Comparison of ENCODE assay signal across 12 cellular contexts in the genomic region with DNA sequence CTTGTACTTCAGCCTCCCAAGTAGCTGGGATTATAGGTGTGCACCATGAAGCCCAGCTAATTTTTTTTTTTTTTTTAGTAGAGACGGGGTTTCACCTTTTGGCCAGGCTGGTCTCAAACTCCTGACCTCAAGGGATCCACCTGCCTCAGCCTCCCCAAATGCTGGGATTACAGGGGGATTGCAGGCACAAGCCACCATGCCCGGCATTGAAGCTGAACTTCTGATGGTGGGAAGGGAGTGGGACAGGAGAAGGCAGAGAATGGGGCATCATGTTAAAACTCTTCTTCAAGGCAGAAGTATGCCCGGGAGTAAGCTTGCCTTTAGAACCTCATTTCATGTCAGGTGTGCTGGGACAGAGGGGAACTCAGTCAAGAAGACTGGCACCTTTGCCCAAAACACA. TPM values are rescaled to one million over a fixed set of nuclear protein-coding genes. Genes with fewer than 3 reads are reported as not detected.
DNase-seq lines count a peak whose midpoint lies in the region; ATAC-seq and TF ChIP-seq lines count a peak whose summit lies in the region.
"Had no signal": no experiment of that assay in that cellular context is flagged by ENCODE, and none has a peak within 500 bp of the region (broad histone marks: within the 10 kb centered on the region; RNA-seq: fewer than 3 reads in every experiment).

No MANE protein-coding gene starts in this region.

- H3K9me3 ChIP-seq in OCI-LY3 (ENCODE audit: insufficient read depth, low read length), result no peaks in the 10 kb centered on the region
- no peaks in the 10 kb centered on the region for H3K9me3 ChIP-seq in naive thymus-derived CD4-positive, alpha-beta T cell (ENCODE audit: control insufficient read depth in 2 of 3, low read length in 3 of 3)

- no peak for ATAC-seq in GM19351 (IDR thresholded peaks at IDR 0.05; ENCODE audit: unreplicated experiment)
- ATAC-seq in naive thymus-derived CD4-positive, alpha-beta T cell, result no peak
- no peak for ATAC-seq in Right ventricle myocardium superior (ENCODE audit: poor library complexity)
- ATAC-seq: CD8-positive, alpha-beta T cell had no signal

- peaks cover 0 to 1% (median 0%) of the 10 kb centered on the region in 11 donors for H3K9me3 Mint-ChIP-seq in naive thymus-derived CD4-positive, alpha-beta T cell
- H3K9me3 Mint-ChIP-seq: CD8-positive, alpha-beta T cell; H9 had no signal

- peaks cover 2 to 14% (median 9%) of the 10 kb centered on the region in 7 donors for H3K4me1 Mint-ChIP-seq in naive thymus-derived CD4-positive, alpha-beta T cell

- no peaks in the 10 kb centered on the region for H3K79me2 ChIP-seq in OCI-LY3 (ENCODE audit: low read length)

- H3K27me3 ChIP-seq in OCI-LY3 (ENCODE audit: low read depth, low read length), result peaks cover 17% of the 10 kb centered on the region; the same call in 1 of the 2 replicates
- no peaks in the 10 kb centered on the region for H3K27me3 ChIP-seq in naive thymus-derived CD4-positive, alpha-beta T cell (ENCODE audit: control insufficient read depth in 2 of 2, insufficient read depth in 2 of 2, low read length in 2 of 2)
- H3K27me3 ChIP-seq: BLaER1 treated with 17β-estradiol and CSF1 and Interleukin-3, amounts not matched to agents 10 nM and 100 nM had no signal

- CTCF ChIA-PET in naive thymus-derived CD4-positive, alpha-beta T cell (lab: Charles Lee), result no interaction called here

- H3K36me3 Mint-ChIP-seq in naive thymus-derived CD4-positive, alpha-beta T cell, result no peaks in the 10 kb centered on the region
- H3K36me3 Mint-ChIP-seq: CD8-positive, alpha-beta T cell had no signal

- TF ChIP-seq CTCF in OCI-LY3 (IDR thresholded peaks at IDR 0.05; ENCODE audit: low read depth, low read length), result no peak
- no peak for TF ChIP-seq CTCF in VCaP (conservative IDR thresholded peaks at IDR 0.05)

- no peak overlapping the region for H2AFZ ChIP-seq in OCI-LY3 (ENCODE audit: low read depth, low read length)

- H3K4me2 ChIP-seq in OCI-LY3 (ENCODE audit: low read length), result peak overlapping the region; percentile 37

- peaks cover 0 to 3% (median 0%) of the 10 kb centered on the region in 5 donors for H3K27me3 Mint-ChIP-seq in naive thymus-derived CD4-positive, alpha-beta T cell

- intact Hi-C loops in naive thymus-derived CD4-positive, alpha-beta T cell (cut with micrococcal nuclease), result no loop called here
- intact Hi-C loops in Right ventricle myocardium superior (cut with DNase I), result no loop called here

- no peaks in the 10 kb centered on the region for H3K36me3 ChIP-seq in OCI-LY3 (replicated peaks; ENCODE audit: low read depth, low read length)
- no peaks in the 10 kb centered on the region for H3K36me3 ChIP-seq in naive thymus-derived CD4-positive, alpha-beta T cell (ENCODE audit: control insufficient read depth in 2 of 3, insufficient read depth in 3 of 3, low read length in 3 of 3)
- H3K36me3 ChIP-seq: BLaER1 treated with 17β-estradiol and CSF1 and Interleukin-3, amounts not matched to agents 10 nM and 100 nM had no signal

- POLR2A ChIA-PET in naive thymus-derived CD4-positive, alpha-beta T cell (lab: Charles Lee), result no interaction called here

- no peak overlapping the region for H3K27ac ChIP-seq in OCI-LY3 (ENCODE audit: low read length)
- peak overlapping the region; percentile 48 for H3K27ac ChIP-seq in VCaP
- no peak overlapping the region for H3K27ac ChIP-seq in naive thymus-derived CD4-positive, alpha-beta T cell (ENCODE audit: low read depth, low read length)
- H3K27ac ChIP-seq: BLaER1 treated with 17β-estradiol and CSF1 and Interleukin-3, amounts not matched to agents 10 nM and 100 nM; HL-60 had no signal

- DNase-seq in mesenteric fat pad (ENCODE audit: low spot score) (peak; percentile 65), putamen (ENCODE audit: low spot score) (no peak), Right ventricle myocardium superior (no peak)
- DNase-seq in naive thymus-derived CD4-positive, alpha-beta T cell, result no peak
- DNase-seq: CD8-positive, alpha-beta T cell; GF-D8; H9 had no signal

- no peak overlapping the region for H3K9ac ChIP-seq in OCI-LY3 (ENCODE audit: low read length)

- H4K20me1 ChIP-seq in OCI-LY3 (ENCODE audit: insufficient read depth, low read length), result no peaks in the 10 kb centered on the region
- H4K20me1 ChIP-seq: BLaER1 treated with 17β-estradiol and CSF1 and Interleukin-3, amounts not matched to agents 10 nM and 100 nM had no signal

- no peak overlapping the region for H3K4me3 ChIP-seq in OCI-LY3 (ENCODE audit: low read length)
- no peak overlapping the region for H3K4me3 ChIP-seq in naive thymus-derived CD4-positive, alpha-beta T cell (ENCODE audit: low read length)
- H3K4me3 ChIP-seq: BLaER1 treated with 17β-estradiol and CSF1 and Interleukin-3, amounts not matched to agents 10 nM and 100 nM had no signal

- no peak overlapping the region for H3K4me3 Mint-ChIP-seq in naive thymus-derived CD4-positive, alpha-beta T cell
- H3K4me3 Mint-ChIP-seq: CD8-positive, alpha-beta T cell; H9 had no signal

- H3K27ac Mint-ChIP-seq in naive thymus-derived CD4-positive, alpha-beta T cell, result no peak overlapping the region
- H3K27ac Mint-ChIP-seq: CD8-positive, alpha-beta T cell; H9 had no signal

- no peaks in the 10 kb centered on the region for H3K4me1 ChIP-seq in OCI-LY3 (ENCODE audit: low read length)
- no peaks in the 10 kb centered on the region for H3K4me1 ChIP-seq in naive thymus-derived CD4-positive, alpha-beta T cell (ENCODE audit: control insufficient read depth in 2 of 2, insufficient read depth in 2 of 2, low read length in 2 of 2)

RNA-seq across cellular contexts. Expression of a gene that starts 48.6 kb away (rescaled TPM):
- total RNA-seq in mesenteric fat pad (28.8 TPM), Right ventricle myocardium superior (8.3 TPM)
- 1 to 10 TPM; 1.5 to 9.8 (median 2.2) TPM for total RNA-seq in naive thymus-derived CD4-positive, alpha-beta T cell
- under 1 TPM; 0.09 to 0.21 TPM for polyA plus RNA-seq in naive thymus-derived CD4-positive, alpha-beta T cell
